Comparison of ENCODE assay signal across 9 cellular contexts in the genomic region with DNA sequence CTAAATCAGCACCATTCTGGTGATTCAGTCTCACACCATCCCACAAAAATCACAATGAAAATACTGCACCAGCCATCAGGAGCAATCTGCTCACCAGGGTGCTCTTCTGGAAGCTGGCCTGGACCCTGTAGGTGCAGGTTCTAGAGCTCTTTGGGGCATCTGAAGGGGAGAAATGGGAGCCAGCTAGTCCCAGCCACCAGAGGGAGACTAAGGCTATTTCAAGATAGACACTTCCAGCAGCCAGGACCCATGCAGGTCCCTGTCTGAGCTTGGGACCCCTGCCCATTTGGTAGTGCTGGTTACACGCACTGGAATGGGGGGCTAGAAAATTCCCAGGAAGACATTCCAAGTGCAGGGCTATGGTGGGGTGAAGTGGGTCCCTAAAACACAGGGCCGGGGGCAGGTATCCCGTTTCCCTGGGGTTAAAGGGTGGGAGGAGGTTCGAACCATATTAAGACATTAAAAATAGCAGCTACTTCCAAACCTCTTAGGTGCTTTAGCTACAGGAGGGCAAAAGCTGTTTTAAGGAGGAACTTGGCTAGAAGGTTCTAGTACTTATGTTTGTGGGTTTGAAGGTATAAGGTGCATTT.
A peak's percentile ranks its signal among the peaks of the same experiment; 100 is the strongest.
DNase-seq lines count a peak whose midpoint lies in the region; ATAC-seq and TF ChIP-seq lines count a peak whose summit lies in the region.
"Had no signal": no experiment of that assay in that cellular context is flagged by ENCODE, and none has a peak within 500 bp of the region (broad histone marks: within the 10 kb centered on the region; RNA-seq: fewer than 3 reads in every experiment).

No MANE protein-coding gene starts in this region.

- no peaks in the 10 kb centered on the region for H3K9me2 ChIP-seq in SK-N-SH

- H3K27ac Mint-ChIP-seq in CD8-positive, alpha-beta memory T cell = peak overlapping the region; percentile 77 to 97 (median 88)
- peak overlapping the region in 5 of 6 donors; percentile 34 to 89 (median 76) for H3K27ac Mint-ChIP-seq in naive B cell

- no peaks in the 10 kb centered on the region for H3K27me3 ChIP-seq in CD8-positive, alpha-beta memory T cell (ENCODE audit: insufficient read depth, low read length, poor library complexity, severe bottlenecking)
- H3K27me3 ChIP-seq in H7 (ENCODE audit: control insufficient read depth, insufficient read depth, low read length) (no peaks in the 10 kb centered on the region), SK-N-SH (ENCODE audit: insufficient read depth) (no peaks in the 10 kb centered on the region)

- POLR2A ChIA-PET in CD8-positive, alpha-beta memory T cell (lab: Charles Lee) = interaction anchor here (1.2 to 2.0 kb wide), 5 partner anchors 10 to 209 kb away, joined by 4 to 9 read pairs (median 5); no protein-coding TSS in a partner anchor
- POLR2A ChIA-PET in SK-N-SH (lab: Yijun Ruan, JAX) = no interaction called here

- H3K9ac ChIP-seq in SK-N-SH = no peak overlapping the region

- no peak overlapping the region for H2AFZ ChIP-seq in SK-N-SH (ENCODE audit: low read depth)

- H4K20me1 ChIP-seq in SK-N-SH (ENCODE audit: insufficient read depth) = no peaks in the 10 kb centered on the region

- H3K27me3 Mint-ChIP-seq in CD8-positive, alpha-beta memory T cell = no peaks in the 10 kb centered on the region
- no peaks in the 10 kb centered on the region for H3K27me3 Mint-ChIP-seq in naive B cell

- peak overlapping the region; percentile 1 to 83 (median 57) for H3K4me3 Mint-ChIP-seq in CD8-positive, alpha-beta memory T cell
- no peak overlapping the region for H3K4me3 Mint-ChIP-seq in naive B cell

- CTCF ChIA-PET in CD8-positive, alpha-beta memory T cell (lab: Charles Lee) = interaction anchor here (0.6 to 3.9 kb wide), 43 partner anchors 9 to 718 kb away, joined by 3 to 51 read pairs (median 5); partner anchors contain the start of gene NFATC2
- CTCF ChIA-PET in SK-N-SH (lab: Yijun Ruan, JAX) = interaction anchor here (0.7 to 4.0 kb wide), 21 partner anchors 9 to 698 kb away, joined by 3 to 46 read pairs (median 4); no protein-coding TSS in a partner anchor

- peaks cover 74 to 84% (median 78%) of the 10 kb centered on the region in 3 donors for H3K4me1 Mint-ChIP-seq in CD8-positive, alpha-beta memory T cell
- peaks cover 8 to 11% (median 10%) of the 10 kb centered on the region in 3 donors for H3K4me1 Mint-ChIP-seq in naive B cell

- peaks cover 12% of the 10 kb centered on the region for H3F3A ChIP-seq in SK-N-SH (replicated peaks; ENCODE audit: insufficient read depth)

- 84% methylated on average over 4 of the region's 4 CpGs for WGBS in SK-N-SH (ENCODE audit: low lambda C conversion rate)

- peak overlapping the region; percentile 35 for H3K27ac ChIP-seq in CD8-positive, alpha-beta memory T cell (ENCODE audit: low read depth, low read length)
- H3K27ac ChIP-seq in SK-N-SH (ENCODE audit: low read depth in 2 of 2, low read length in 1 of 2) = no peak overlapping the region
- H3K27ac ChIP-seq: SJCRH30 had no signal

- DNase-seq in CD8-positive, alpha-beta memory T cell = peak in 3 of 5 donors; percentile 13 to 55 (median 30)
- DNase-seq in H7 (peak; percentile 77), SK-N-SH (peak; percentile 56), dermis microvascular lymphatic vessel endothelial cell (ENCODE audit: low read depth in 2 of 2) (peak; percentile 52 to 68), naive B cell (no peak), globus pallidus (ENCODE audit: low spot score) (no peak), cortex of kidney (lab: John Stamatoyannopoulos, UW) (no peak), COLO668 (lab: John Stamatoyannopoulos, UW; ENCODE audit: unreplicated experiment) (no peak)

- H3K4me2 ChIP-seq in SK-N-SH = no peak overlapping the region

- peak; percentile 76 for TF ChIP-seq RAD21 in SK-N-SH (IDR thresholded peaks at IDR 0.05; ENCODE audit: low read length)

- peaks cover 39% of the 10 kb centered on the region for H3K4me1 ChIP-seq in CD8-positive, alpha-beta memory T cell (ENCODE audit: insufficient read depth, low read length)
- H3K4me1 ChIP-seq in SK-N-SH (ENCODE audit: control insufficient read depth in 1 of 2, insufficient read depth in 2 of 2, low read depth in 1 of 2, low read length in 1 of 2) = peaks cover 0 to 10% of the 10 kb centered on the region in 2 experiments; a peak in 2 of 4 replicates
- H3K4me1 ChIP-seq: SJCRH30 had no signal

- peaks cover 10% of the 10 kb centered on the region for H3K36me3 ChIP-seq in CD8-positive, alpha-beta memory T cell (ENCODE audit: insufficient read depth, low read length)
- no peaks in the 10 kb centered on the region for H3K36me3 ChIP-seq in H7 (replicated peaks; ENCODE audit: control insufficient read depth, insufficient read depth, low read length)
- no peaks in the 10 kb centered on the region for H3K36me3 ChIP-seq in SK-N-SH (replicated peaks in 1 of 2; ENCODE audit: control insufficient read depth in 1 of 2, insufficient read depth in 2 of 2, low read length in 1 of 2)
- H3K36me3 ChIP-seq: SJCRH30 had no signal

- H3K4me3 ChIP-seq in CD8-positive, alpha-beta memory T cell (ENCODE audit: low read length) = no peak overlapping the region
- H3K4me3 ChIP-seq in H7 (ENCODE audit: insufficient read depth, low read depth, low read length) = no peak overlapping the region
- H3K4me3 ChIP-seq in SK-N-SH (ENCODE audit: low read depth in 2 of 2, low read length in 1 of 2) = no peak overlapping the region
- H3K4me3 ChIP-seq: SJCRH30 had no signal

- peak; percentile 49 for ATAC-seq in naive B cell (ENCODE audit: low read depth in 2 of 2)

- TF ChIP-seq CTCF in SK-N-SH (IDR thresholded peaks at IDR 0.05) = peak; percentile 64

- no peaks in the 10 kb centered on the region for H3K9me3 ChIP-seq in CD8-positive, alpha-beta memory T cell (ENCODE audit: low read length)
- no peaks in the 10 kb centered on the region for H3K9me3 ChIP-seq in SK-N-SH
- H3K9me3 ChIP-seq: SJCRH30 had no signal

- H3K9me3 Mint-ChIP-seq in CD8-positive, alpha-beta memory T cell = no peaks in the 10 kb centered on the region
- peaks cover 0 to 1% (median 0%) of the 10 kb centered on the region in 7 donors for H3K9me3 Mint-ChIP-seq in naive B cell

- no peaks in the 10 kb centered on the region for H3K79me2 ChIP-seq in SK-N-SH (ENCODE audit: insufficient read depth)

- peaks cover 0 to 53% (median 7%) of the 10 kb centered on the region in 3 donors for H3K36me3 Mint-ChIP-seq in CD8-positive, alpha-beta memory T cell
- peaks cover 2% of the 10 kb centered on the region in 2 donors for H3K36me3 Mint-ChIP-seq in naive B cell

- no peak for TF ChIP-seq EP300 in SK-N-SH (IDR thresholded peaks at IDR 0.05; ENCODE audit: borderline replicate concordance in 1 of 2, low read depth in 1 of 2, low read length in 1 of 2)

TF ChIP-seq in SK-N-SH, 30 proteins besides CTCF, POLR2A, EP300 and RAD21:
- TF ChIP-seq SMC3 (IDR thresholded peaks at IDR 0.05; ENCODE audit: low read depth, low read length) (peak; percentile 82), RFX5 (IDR thresholded peaks at IDR 0.05; ENCODE audit: low read length) (no peak)

Comparison
In these comparisons a context has a peak if more than half of its experiments do, and no peak if none do; other contexts are left out.
1. DNase-seq: peak in CD8-positive, alpha-beta memory T cell (3 of 5), H7 (single experiment), SK-N-SH (single experiment) and dermis microvascular lymphatic vessel endothelial cell (2 of 2); none in naive B cell (single experiment), globus pallidus (single experiment), cortex of kidney (single experiment) and COLO668 (single experiment).
2. H3K4me3 Mint-ChIP-seq: peak in CD8-positive, alpha-beta memory T cell (7 of 7); none in naive B cell (0 of 8).